Comparison of ENCODE assay signal across 1 cellular context in the genomic region with DNA sequence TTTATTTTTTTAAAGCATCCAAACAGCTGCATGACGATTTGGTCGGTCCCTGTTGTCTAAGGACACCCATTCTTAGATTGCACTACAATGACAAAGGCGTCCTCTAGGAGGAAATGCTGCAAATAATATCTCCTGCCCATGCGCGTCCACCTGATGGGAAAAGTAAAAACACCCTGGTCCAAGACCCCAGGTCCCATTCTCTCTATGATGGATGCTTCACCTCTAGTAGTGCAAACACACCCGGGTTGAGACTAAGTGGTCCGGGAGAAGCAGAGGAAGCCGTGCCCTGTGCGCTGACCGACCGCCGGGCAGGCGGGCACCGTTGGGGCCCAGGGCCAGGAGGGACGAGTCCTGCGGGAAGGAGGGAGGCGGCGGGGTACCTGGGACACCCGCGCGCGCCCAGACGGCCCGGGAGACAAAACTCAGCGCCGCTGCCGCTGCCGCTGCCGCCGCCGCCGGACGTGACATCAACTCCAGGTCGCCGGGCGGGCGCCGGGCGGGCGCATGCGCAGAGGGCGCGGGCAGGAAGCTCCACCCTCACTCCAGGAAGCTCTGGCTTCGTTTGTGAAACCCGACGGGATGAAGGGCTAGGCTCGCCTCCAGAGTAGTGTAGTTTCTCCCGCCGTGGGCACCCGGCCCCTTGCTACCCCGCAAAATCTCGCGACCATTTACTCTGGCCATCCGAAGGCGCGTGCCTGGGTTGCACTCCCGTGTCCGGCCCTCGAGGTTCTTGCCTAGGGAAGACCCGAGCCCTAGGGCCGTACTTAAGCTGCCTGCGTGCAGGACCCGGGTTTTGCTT.
A peak's percentile ranks its signal among the peaks of the same experiment; 100 is the strongest.
TF ChIP-seq lines count a peak whose summit lies in the region.

Gene TBC1D7 (minus strand): TSS at position 462 of the 799 bp plus-strand sequence. CDS start 1,639 bp downstream, outside the sequence.

TF ChIP-seq in HepG2, 621 proteins besides CTCF, POLR2A, EP300 and RAD21 (continued from another document and continues in another):
- TF ChIP-seq, protein P1, sequence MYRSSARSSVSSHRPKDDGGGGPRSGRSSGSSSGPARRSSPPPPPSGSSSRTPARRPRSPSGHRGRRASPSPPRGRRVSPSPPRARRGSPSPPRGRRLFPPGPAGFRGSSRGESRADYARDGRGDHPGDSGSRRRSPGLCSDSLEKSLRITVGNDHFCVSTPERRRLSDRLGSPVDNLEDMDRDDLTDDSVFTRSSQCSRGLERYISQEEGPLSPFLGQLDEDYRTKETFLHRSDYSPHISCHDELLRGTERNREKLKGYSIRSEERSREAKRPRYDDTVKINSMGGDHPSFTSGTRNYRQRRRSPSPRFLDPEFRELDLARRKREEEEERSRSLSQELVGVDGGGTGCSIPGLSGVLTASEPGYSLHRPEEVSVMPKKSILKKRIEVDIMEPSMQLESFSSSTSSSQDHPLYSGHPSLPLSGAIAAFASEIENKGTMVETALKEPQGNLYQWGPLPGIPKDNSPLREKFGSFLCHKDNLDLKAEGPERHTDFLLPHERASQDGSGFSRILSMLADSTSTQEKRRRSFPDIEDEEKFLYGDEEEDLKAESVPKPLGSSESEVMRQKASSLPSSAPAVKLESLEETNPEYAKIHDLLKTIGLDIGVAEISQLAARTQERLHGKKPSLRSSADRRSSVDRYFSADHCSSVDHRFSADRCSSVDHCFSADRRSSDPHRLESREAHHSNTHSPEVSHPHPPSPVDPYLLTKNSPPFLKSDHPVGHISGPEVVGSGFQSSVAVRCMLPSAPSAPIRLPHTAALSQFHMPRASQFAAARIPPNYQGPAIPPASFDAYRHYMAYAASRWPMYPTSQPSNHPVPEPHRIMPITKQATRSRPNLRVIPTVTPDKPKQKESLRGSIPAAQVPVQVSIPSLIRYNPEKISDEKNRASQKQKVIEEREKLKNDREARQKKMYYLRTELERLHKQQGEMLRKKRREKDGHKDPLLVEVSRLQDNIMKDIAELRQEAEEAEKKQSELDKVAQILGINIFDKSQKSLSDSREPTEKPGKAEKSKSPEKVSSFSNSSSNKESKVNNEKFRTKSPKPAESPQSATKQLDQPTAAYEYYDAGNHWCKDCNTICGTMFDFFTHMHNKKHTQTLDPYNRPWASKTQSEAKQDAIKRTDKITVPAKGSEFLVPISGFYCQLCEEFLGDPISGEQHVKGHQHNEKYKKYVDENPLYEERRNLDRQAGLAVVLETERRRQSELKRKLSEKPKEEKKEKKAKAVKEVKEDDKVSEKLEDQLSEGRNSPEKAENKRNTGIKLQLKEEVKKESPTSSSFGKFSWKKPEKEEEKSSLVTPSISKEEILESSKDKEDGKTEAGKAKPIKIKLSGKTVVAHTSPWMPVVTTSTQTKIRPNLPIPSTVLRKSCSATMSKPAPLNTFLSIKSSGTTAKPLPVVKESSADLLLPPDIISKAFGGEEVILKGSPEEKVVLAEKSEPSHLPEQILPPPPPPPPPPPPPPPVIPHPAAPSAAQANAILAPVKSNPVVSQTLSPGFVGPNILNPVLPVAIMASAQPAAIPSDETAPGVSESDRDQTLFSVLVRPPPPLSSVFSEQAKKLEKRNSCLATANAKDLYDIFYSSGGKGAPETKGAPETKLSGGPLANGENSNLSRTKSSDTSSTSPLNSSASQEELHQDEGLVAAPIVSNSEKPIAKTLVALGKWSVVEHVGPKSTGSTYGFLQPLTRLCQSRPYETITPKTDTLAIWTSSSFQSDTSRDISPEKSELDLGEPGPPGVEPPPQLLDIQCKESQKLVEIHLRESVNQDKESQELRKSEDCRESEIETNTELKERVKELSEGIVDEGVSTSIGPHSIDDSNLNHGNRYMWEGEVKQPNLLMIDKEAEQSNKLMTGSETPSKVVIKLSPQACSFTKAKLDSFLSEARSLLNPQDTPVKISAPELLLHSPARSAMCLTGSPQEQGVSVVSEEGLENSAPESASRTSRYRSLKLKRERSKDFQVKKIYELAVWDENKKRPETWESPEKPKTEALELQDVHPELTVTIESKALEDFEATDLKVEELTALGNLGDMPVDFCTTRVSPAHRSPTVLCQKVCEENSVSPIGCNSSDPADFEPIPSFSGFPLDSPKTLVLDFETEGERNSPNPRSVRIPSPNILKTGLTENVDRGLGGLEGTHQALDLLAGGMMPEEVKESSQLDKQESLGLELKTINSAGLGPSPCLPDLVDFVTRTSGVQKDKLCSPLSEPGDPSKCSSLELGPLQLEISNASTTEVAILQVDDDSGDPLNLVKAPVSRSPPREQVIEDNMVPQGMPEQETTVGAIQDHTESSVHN (CRISPR knock-in tag; IDR thresholded peaks at IDR 0.05), result no peak
- TF ChIP-seq, protein P2, sequence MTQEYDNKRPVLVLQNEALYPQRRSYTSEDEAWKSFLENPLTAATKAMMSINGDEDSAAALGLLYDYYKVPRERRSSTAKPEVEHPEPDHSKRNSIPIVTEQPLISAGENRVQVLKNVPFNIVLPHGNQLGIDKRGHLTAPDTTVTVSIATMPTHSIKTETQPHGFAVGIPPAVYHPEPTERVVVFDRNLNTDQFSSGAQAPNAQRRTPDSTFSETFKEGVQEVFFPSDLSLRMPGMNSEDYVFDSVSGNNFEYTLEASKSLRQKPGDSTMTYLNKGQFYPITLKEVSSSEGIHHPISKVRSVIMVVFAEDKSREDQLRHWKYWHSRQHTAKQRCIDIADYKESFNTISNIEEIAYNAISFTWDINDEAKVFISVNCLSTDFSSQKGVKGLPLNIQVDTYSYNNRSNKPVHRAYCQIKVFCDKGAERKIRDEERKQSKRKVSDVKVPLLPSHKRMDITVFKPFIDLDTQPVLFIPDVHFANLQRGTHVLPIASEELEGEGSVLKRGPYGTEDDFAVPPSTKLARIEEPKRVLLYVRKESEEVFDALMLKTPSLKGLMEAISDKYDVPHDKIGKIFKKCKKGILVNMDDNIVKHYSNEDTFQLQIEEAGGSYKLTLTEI (CRISPR knock-in tag; conservative IDR thresholded peaks at IDR 0.05), result no peak
- TF ChIP-seq HMGXB4 (CRISPR knock-in tag; IDR thresholded peaks at IDR 0.05; ENCODE audit: borderline replicate concordance in 1 of 2, low read depth in 1 of 2), result peak; percentile 61 to 88; a peak in 3 of 4 replicates
- no peak for TF ChIP-seq RARG (CRISPR knock-in tag; IDR thresholded peaks at IDR 0.05; ENCODE audit: low read depth)
- TF ChIP-seq POLR2AphosphoS2 (IDR thresholded peaks at IDR 0.05; ENCODE audit: low read depth, low read length), result no peak
- TF ChIP-seq ELF3 (CRISPR knock-in tag; IDR thresholded peaks at IDR 0.05), result peak; percentile 86
- no peak; the same call in 1 of the 2 replicates for TF ChIP-seq TFAP4 (IDR thresholded peaks at IDR 0.05; ENCODE audit: borderline replicate concordance, low read depth)
- TF ChIP-seq HBP1 (CRISPR knock-in tag; IDR thresholded peaks at IDR 0.05; ENCODE audit: low read depth), result no peak
- peak; percentile 69 for TF ChIP-seq HDAC2 (CRISPR knock-in tag; IDR thresholded peaks at IDR 0.05)
- TF ChIP-seq, protein P3, sequence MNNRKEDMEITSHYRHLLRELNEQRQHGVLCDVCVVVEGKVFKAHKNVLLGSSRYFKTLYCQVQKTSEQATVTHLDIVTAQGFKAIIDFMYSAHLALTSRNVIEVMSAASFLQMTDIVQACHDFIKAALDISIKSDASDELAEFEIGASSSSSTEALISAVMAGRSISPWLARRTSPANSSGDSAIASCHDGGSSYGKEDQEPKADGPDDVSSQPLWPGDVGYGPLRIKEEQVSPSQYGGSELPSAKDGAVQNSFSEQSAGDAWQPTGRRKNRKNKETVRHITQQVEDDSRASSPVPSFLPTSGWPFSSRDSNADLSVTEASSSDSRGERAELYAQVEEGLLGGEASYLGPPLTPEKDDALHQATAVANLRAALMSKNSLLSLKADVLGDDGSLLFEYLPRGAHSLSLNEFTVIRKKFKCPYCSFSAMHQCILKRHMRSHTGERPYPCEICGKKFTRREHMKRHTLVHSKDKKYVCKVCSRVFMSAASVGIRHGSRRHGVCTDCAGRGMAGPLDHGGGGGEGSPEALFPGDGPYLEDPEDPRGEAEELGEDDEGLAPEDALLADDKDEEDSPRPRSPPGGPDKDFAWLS (CRISPR knock-in tag; IDR thresholded peaks at IDR 0.05; ENCODE audit: borderline replicate concordance), result no peak
- no peak for TF ChIP-seq HMGA1 (CRISPR knock-in tag; conservative IDR thresholded peaks at IDR 0.05)
- peak; percentile 76 for TF ChIP-seq HOXA3 (CRISPR knock-in tag; IDR thresholded peaks at IDR 0.05)
- TF ChIP-seq HOXA9 (CRISPR knock-in tag; IDR thresholded peaks at IDR 0.05; ENCODE audit: borderline replicate concordance), result no peak; the same call in 1 of the 2 replicates
- TF ChIP-seq SP2 (CRISPR knock-in tag; IDR thresholded peaks at IDR 0.05), result 0 out of 2 replicates have a peak, but pooled peaks have one; percentile 37
- TF ChIP-seq ZNF513 (CRISPR knock-in tag; conservative IDR thresholded peaks at IDR 0.05), result no peak
- TF ChIP-seq ZNF83 (CRISPR knock-in tag; IDR thresholded peaks at IDR 0.05; ENCODE audit: borderline replicate concordance), result 0 out of 2 replicates have a peak, but pooled peaks have one; percentile 71
- peak; percentile 72 for TF ChIP-seq RBM39 (IDR thresholded peaks at IDR 0.05; ENCODE audit: low read depth, low read length, poor library complexity, severe bottlenecking)
- TF ChIP-seq FOXK1 (CRISPR knock-in tag; IDR thresholded peaks at IDR 0.05; ENCODE audit: borderline replicate concordance, low read depth), result peak; percentile 59; the same call in 1 of the 2 replicates
- TF ChIP-seq HNF1B (CRISPR knock-in tag; IDR thresholded peaks at IDR 0.05), result peak; percentile 89
- TF ChIP-seq, protein P4, sequence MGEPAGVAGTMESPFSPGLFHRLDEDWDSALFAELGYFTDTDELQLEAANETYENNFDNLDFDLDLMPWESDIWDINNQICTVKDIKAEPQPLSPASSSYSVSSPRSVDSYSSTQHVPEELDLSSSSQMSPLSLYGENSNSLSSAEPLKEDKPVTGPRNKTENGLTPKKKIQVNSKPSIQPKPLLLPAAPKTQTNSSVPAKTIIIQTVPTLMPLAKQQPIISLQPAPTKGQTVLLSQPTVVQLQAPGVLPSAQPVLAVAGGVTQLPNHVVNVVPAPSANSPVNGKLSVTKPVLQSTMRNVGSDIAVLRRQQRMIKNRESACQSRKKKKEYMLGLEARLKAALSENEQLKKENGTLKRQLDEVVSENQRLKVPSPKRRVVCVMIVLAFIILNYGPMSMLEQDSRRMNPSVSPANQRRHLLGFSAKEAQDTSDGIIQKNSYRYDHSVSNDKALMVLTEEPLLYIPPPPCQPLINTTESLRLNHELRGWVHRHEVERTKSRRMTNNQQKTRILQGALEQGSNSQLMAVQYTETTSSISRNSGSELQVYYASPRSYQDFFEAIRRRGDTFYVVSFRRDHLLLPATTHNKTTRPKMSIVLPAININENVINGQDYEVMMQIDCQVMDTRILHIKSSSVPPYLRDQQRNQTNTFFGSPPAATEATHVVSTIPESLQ (CRISPR knock-in tag; conservative IDR thresholded peaks at IDR 0.05), result no peak
- peak; percentile 80 for TF ChIP-seq NR2C2 (CRISPR knock-in tag; IDR thresholded peaks at IDR 0.05; ENCODE audit: borderline replicate concordance)
- no peak; the same call in 1 of the 2 replicates for TF ChIP-seq ZNF556 (CRISPR knock-in tag; IDR thresholded peaks at IDR 0.05; ENCODE audit: borderline replicate concordance)
- peak; percentile 85 for TF ChIP-seq ERF (CRISPR knock-in tag; IDR thresholded peaks at IDR 0.05)
- TF ChIP-seq ZFYVE20 (CRISPR knock-in tag; IDR thresholded peaks at IDR 0.05; ENCODE audit: borderline replicate concordance, low read depth), result peak; percentile 58; the same call in 1 of the 2 replicates
- TF ChIP-seq NCOR1 (IDR thresholded peaks at IDR 0.05; ENCODE audit: borderline replicate concordance, low read length), result peak; percentile 23; the same call in 1 of the 2 replicates
